Comparison of ENCODE assay signal across 8 cellular contexts in genomic region chr9:134066923-134067851, GRCh38. TPM values are rescaled to one million over a fixed set of nuclear protein-coding genes. Genes with fewer than 3 reads are reported as not detected.
DNase-seq lines count a peak whose midpoint lies in the region; ATAC-seq and TF ChIP-seq lines count a peak whose summit lies in the region.

No MANE protein-coding gene starts in this region.

- H2AFZ ChIP-seq in ACC112 (ENCODE audit: low read length, unreplicated experiment) = peak overlapping the region; percentile 90

- ATAC-seq in HG03135 (IDR thresholded peaks at IDR 0.05; ENCODE audit: unreplicated experiment) (peak; percentile 14), T-helper 17 cell (peak; percentile 28), left lung (no peak), HG03521 (IDR thresholded peaks at IDR 0.05; ENCODE audit: unreplicated experiment) (no peak)
- peak; percentile 14 for ATAC-seq in stimulated activated memory B cell treated with anti-CD40 and anti-IgM and Interleukin-4, amounts not matched to agents 10 μg/mL and 1 μg/mL and 100 μg/mL, for 72 hours

- H3K36me3 ChIP-seq in ACC112 (ENCODE audit: insufficient read depth, low read length) (no peaks in the 10 kb centered on the region), left lung (no peaks in the 10 kb centered on the region)

- no peaks in the 10 kb centered on the region for H3K9me3 Mint-ChIP-seq in stimulated activated memory B cell treated with anti-CD40 and anti-IgM and Interleukin-4, amounts not matched to agents 10 μg/mL and 1 μg/mL and 100 μg/mL, for 72 hours

- DNase-seq in T-helper 17 cell (peak; percentile 43 to 54 (median 48)), cardiac fibroblast (ENCODE audit: low read depth in 2 of 2) (peak; percentile 34 to 40), left lung (peak; percentile 36 to 82)

- peaks cover 5% of the 10 kb centered on the region for H3K4me1 ChIP-seq in ACC112 (ENCODE audit: control insufficient read depth, insufficient read depth, low read length, unreplicated experiment)
- H3K4me1 ChIP-seq in left lung = peaks cover 15 to 53% of the 10 kb centered on the region in 2 donors

- H3K27ac Mint-ChIP-seq in T-helper 17 cell = peak overlapping the region; percentile 94
- peak overlapping the region; percentile 86 for H3K27ac Mint-ChIP-seq in stimulated activated memory B cell treated with anti-CD40 and anti-IgM and Interleukin-4, amounts not matched to agents 10 μg/mL and 1 μg/mL and 100 μg/mL, for 72 hours

- peaks cover 4% of the 10 kb centered on the region for H3K36me3 Mint-ChIP-seq in T-helper 17 cell (ENCODE audit: low read depth)
- H3K36me3 Mint-ChIP-seq in stimulated activated memory B cell treated with anti-CD40 and anti-IgM and Interleukin-4, amounts not matched to agents 10 μg/mL and 1 μg/mL and 100 μg/mL, for 72 hours = no peaks in the 10 kb centered on the region

- TF ChIP-seq CTCF in cardiac fibroblast (IDR thresholded peaks at IDR 0.05; ENCODE audit: low read depth, low read length) (no peak), left lung (IDR thresholded peaks at IDR 0.05) (no peak)

- intact Hi-C loops in left lung (cut with DNase I) = no loop called here

- H3K4me1 Mint-ChIP-seq in T-helper 17 cell = peaks cover 37% of the 10 kb centered on the region
- H3K4me1 Mint-ChIP-seq in stimulated activated memory B cell treated with anti-CD40 and anti-IgM and Interleukin-4, amounts not matched to agents 10 μg/mL and 1 μg/mL and 100 μg/mL, for 72 hours = peaks cover 43% of the 10 kb centered on the region

- H3K4me3 ChIP-seq in ACC112 (ENCODE audit: low read depth, low read length) (peak overlapping the region; percentile 100), cardiac fibroblast (replicated peaks in 1 of 2; ENCODE audit: low read depth in 2 of 2, low read length in 2 of 2) (peak overlapping the region; percentile 76 to 88), left lung (peak overlapping the region; percentile 55 to 64)

- peaks cover 26% of the 10 kb centered on the region for H3K27me3 ChIP-seq in ACC112 (ENCODE audit: insufficient read depth, low read length)
- H3K27me3 ChIP-seq in left lung = peaks cover 0 to 25% of the 10 kb centered on the region in 2 donors

- H3K9me3 ChIP-seq in T-helper 17 cell (ENCODE audit: control insufficient read depth, low read length, poor library complexity, severe bottlenecking) (no peaks in the 10 kb centered on the region), left lung (no peaks in the 10 kb centered on the region)

- H3K27ac ChIP-seq in ACC112 (ENCODE audit: low read depth, low read length) (peak overlapping the region; percentile 46), left lung (peak overlapping the region; percentile 68 to 96)

- peak overlapping the region; percentile 90 for H3K4me3 Mint-ChIP-seq in T-helper 17 cell
- H3K4me3 Mint-ChIP-seq in stimulated activated memory B cell treated with anti-CD40 and anti-IgM and Interleukin-4, amounts not matched to agents 10 μg/mL and 1 μg/mL and 100 μg/mL, for 72 hours = peak overlapping the region; percentile 85

- peaks cover 15% of the 10 kb centered on the region for H3K27me3 Mint-ChIP-seq in T-helper 17 cell
- peaks cover 20% of the 10 kb centered on the region for H3K27me3 Mint-ChIP-seq in stimulated activated memory B cell treated with anti-CD40 and anti-IgM and Interleukin-4, amounts not matched to agents 10 μg/mL and 1 μg/mL and 100 μg/mL, for 72 hours

- peaks cover 52% of the 10 kb centered on the region for H3K79me2 ChIP-seq in ACC112 (ENCODE audit: control insufficient read depth, insufficient read depth, low read length, unreplicated experiment)

- peak; percentile 17 for TF ChIP-seq POLR2A in GM15510 (IDR thresholded peaks at IDR 0.05; ENCODE audit: borderline replicate concordance, extremely low read depth, insufficient read length)

RNA-seq across cellular contexts. Expression of gene BRD3, which starts 0.6 kb away (rescaled TPM):
- total RNA-seq in T-helper 17 cell (10 to 100 TPM; 31.5 to 44.1 TPM), left lung (10 to 100 TPM; 27.0 to 37.3 TPM)

RNA-seq across cellular contexts. Expression of gene BRD3OS, which starts 41.9 kb away (rescaled TPM):
- total RNA-seq in T-helper 17 cell = 10 to 100 TPM in 1 of 2 donors, 1 to 10 TPM in 1; 7.7 to 10.2 TPM
- total RNA-seq in left lung = 10 to 100 TPM; 15.8 to 17.6 TPM

Comparison
In these comparisons a context has a peak if more than half of its experiments do, and no peak if none do; other contexts are left out.
1. ATAC-seq: peak in HG03135 (single experiment), T-helper 17 cell (single experiment) and stimulated activated memory B cell treated with anti-CD40 and anti-IgM and Interleukin-4, amounts not matched to agents 10 μg/mL and 1 μg/mL and 100 μg/mL, for 72 hours (single experiment); none in left lung (single experiment) and HG03521 (single experiment).
2. Peak in every context shown above with its lines, with median percentiles within 50 percentile points of each other: H3K4me3 ChIP-seq and DNase-seq.